ENCODE assay signal across 24 cellular contexts in genomic region chr17:1571362-1571746, GRCh38.
"Had no signal": no experiment of that assay in that cellular context is flagged by ENCODE, and none has a peak within 500 bp of the region (broad histone marks: within the 10 kb centered on the region; RNA-seq: fewer than 3 reads in every experiment).

No MANE protein-coding gene starts in this region.

- ATAC-seq: activated CD4-positive, alpha-beta T cell treated with anti-CD3 and anti-CD28 coated beads for 36 hours; left lung; lower lobe of right lung; stimulated activated naive B cell treated with anti-CD40 and anti-IgM and Interleukin-4, amounts not matched to agents 10 μg/mL and 1 μg/mL and 100 μg/mL, for 72 hours; upper lobe of right lung had no signal

- H3K4me3 ChIP-seq: esophagus squamous epithelium, left lung, lower lobe of right lung, right atrium auricular region, smooth muscle cell, suprapubic skin, tibial artery, upper lobe of right lung had no signal

- H3K27ac ChIP-seq: epithelial cell of prostate, esophagus squamous epithelium, left lung, lower lobe of right lung, right atrium auricular region, suprapubic skin, tibial artery, upper lobe of right lung had no signal

- H3K4me2 ChIP-seq: smooth muscle cell had no signal

- H3K9me3 ChIP-seq: esophagus squamous epithelium, left lung, lower lobe of right lung, neutrophil, right atrium auricular region, suprapubic skin, tibial artery, upper lobe of right lung had no signal

- FAIRE-seq: bronchial epithelial cell, colon, endometrium, islet of Langerhans had no signal

- H3K27me3 ChIP-seq: esophagus squamous epithelium, left lung, neutrophil, right atrium auricular region, suprapubic skin, upper lobe of right lung had no signal

- H3K36me3 ChIP-seq: esophagus squamous epithelium, lower lobe of right lung, right atrium auricular region, suprapubic skin, tibial artery, upper lobe of right lung had no signal

- DNase-seq: activated B cell treated with CpG ODN at 0.5 μM for 24 hours; activated CD4-positive, alpha-beta T cell treated with anti-CD3 and anti-CD28 coated beads for 36 hours; activated effector memory CD4-positive, alpha-beta T cell treated with Interleukin-2 at 50 U/mL for 16 hours; activated naive CD4-positive, alpha-beta T cell treated with Interleukin-2 at 50 U/mL for 16 hours; anterior cingulate cortex; effector CD8-positive, alpha-beta T cell; esophagus squamous epithelium; foreskin melanocyte; left lung; lower lobe of right lung; stimulated activated CD4-positive, alpha-beta T cell treated with anti-CD3 and anti-CD28 coated beads, Interleukin-2, amount 100 ng/mL, for 24 hours; stimulated activated naive B cell treated with anti-CD40 and anti-IgM and Interleukin-4, amounts not matched to agents 10 μg/mL and 1 μg/mL and 100 μg/mL, for 72 hours; T-helper 2 cell; tibial artery; upper lobe of right lung had no signal
